Comparison of ENCODE assay signal across 18 cellular contexts in genomic region chr13:110422913-110423688, GRCh38.
DNase-seq lines count a peak whose midpoint lies in the region; ATAC-seq and TF ChIP-seq lines count a peak whose summit lies in the region.
"Had no signal": no experiment of that assay in that cellular context is flagged by ENCODE, and none has a peak within 500 bp of the region (broad histone marks: within the 10 kb centered on the region; RNA-seq: fewer than 3 reads in every experiment).

No MANE protein-coding gene starts in this region.

- ATAC-seq in psoas muscle (no peak), HG03175 (IDR thresholded peaks at IDR 0.05; ENCODE audit: unreplicated experiment) (no peak), natural killer cell (no peak)
- ATAC-seq: effector memory CD8-positive, alpha-beta T cell had no signal

- no peak overlapping the region for H3K4me3 Mint-ChIP-seq in natural killer cell
- H3K4me3 Mint-ChIP-seq: activated T-cell treated with anti-CD3 and anti-CD28 coated beads, Interleukin-2, amount 50 U/mL, for 4 hours; B cell; effector memory CD8-positive, alpha-beta T cell; IgD-negative memory B cell; neural crest cell; T-helper 1 cell treated with Interleukin-12 subunit alpha and Interleukin-12 subunit beta and Interleukin-4 antibody, amounts not matched to agents 30 μg/mL and 1 μg/mL, for 36 hours had no signal

- peaks cover 0 to 52% (median 0%) of the 10 kb centered on the region in 11 experiments; a peak in 7 of 22 replicates for H4K20me1 ChIP-seq in BLaER1 treated with 17β-estradiol and CSF1 and Interleukin-3, amounts not matched to agents 10 nM and 100 nM

- H3K9ac ChIP-seq in BLaER1 treated with 17β-estradiol and CSF1 and Interleukin-3, amounts not matched to agents 10 nM and 100 nM = no peak overlapping the region

- peaks cover 0 to 11% of the 10 kb centered on the region in 2 donors for H3K4me1 Mint-ChIP-seq in natural killer cell
- H3K4me1 Mint-ChIP-seq: B cell, IgD-negative memory B cell had no signal

- no peak overlapping the region for H3K4me3 ChIP-seq in BLaER1 treated with 17β-estradiol and CSF1 and Interleukin-3, amounts not matched to agents 10 nM and 100 nM
- H3K4me3 ChIP-seq in MG63 (no peak overlapping the region), esophagus muscularis mucosa (no peak overlapping the region), psoas muscle (no peak overlapping the region)
- H3K4me3 ChIP-seq: Peyer's patch, tibial nerve had no signal

- H3K27me3 Mint-ChIP-seq in natural killer cell (ENCODE audit: low read depth in 2 of 2) = peaks cover 34 to 77% of the 10 kb centered on the region in 2 donors

- H3K4me2 ChIP-seq in BLaER1 treated with 17β-estradiol and CSF1 and Interleukin-3, amounts not matched to agents 10 nM and 100 nM = peak overlapping the region in 8 of 11 experiments; percentile 56 to 86 (median 69); a peak in 16 of 22 replicates

- no peak for TF ChIP-seq POLR2A in esophagus muscularis mucosa (IDR thresholded peaks at IDR 0.05; ENCODE audit: low read depth)

- DNase-seq in MG63 (peak; percentile 20), esophagus muscularis mucosa (ENCODE audit: extremely low spot score) (no peak), psoas muscle (no peak), hippocampal formation (lab: John Stamatoyannopoulos, UW) (no peak), natural killer cell (no peak), Ammon's horn (ENCODE audit: low spot score) (no peak)
- DNase-seq: activated T-cell treated with anti-CD3 and anti-CD28 coated beads, Interleukin-2, amount 50 U/mL, for 4 hours; effector memory CD8-positive, alpha-beta T cell; NCI-H1694; NCI-H526; Peyer's patch had no signal

- 0 out of 22 replicates have a peak, but pooled peaks cover 0 to 3% (median 0%) of the 10 kb centered on the region in 11 experiments for H3K9me3 ChIP-seq in BLaER1 treated with 17β-estradiol and CSF1 and Interleukin-3, amounts not matched to agents 10 nM and 100 nM (replicated peaks in 1 of 11)
- no peaks in the 10 kb centered on the region for H3K9me3 ChIP-seq in MG63
- H3K9me3 ChIP-seq in esophagus muscularis mucosa = no peaks in the 10 kb centered on the region
- H3K9me3 ChIP-seq in psoas muscle = no peaks in the 10 kb centered on the region
- H3K9me3 ChIP-seq: Peyer's patch, tibial nerve had no signal

- 44% methylated on average over 12 of the region's 12 CpGs for WGBS in esophagus muscularis mucosa
- WGBS in psoas muscle, 3 donors = 54 to 67% (median 54%) methylated on average over 12 of the region's 12 CpGs

- TF ChIP-seq EP300 in esophagus muscularis mucosa (IDR thresholded peaks at IDR 0.05) = no peak

- H3K27ac ChIP-seq in BLaER1 treated with 17β-estradiol and CSF1 and Interleukin-3, amounts not matched to agents 10 nM and 100 nM = no peak overlapping the region
- peak overlapping the region; percentile 60 to 98 (median 78) for H3K27ac ChIP-seq in esophagus muscularis mucosa (replicated peaks in 1 of 4)
- H3K27ac ChIP-seq in psoas muscle = peak overlapping the region; percentile 9

- H3K27me3 ChIP-seq in BLaER1 treated with 17β-estradiol and CSF1 and Interleukin-3, amounts not matched to agents 10 nM and 100 nM = peaks cover 26 to 100% (median 54%) of the 10 kb centered on the region in 11 experiments; a peak in 21 of 22 replicates
- no peaks in the 10 kb centered on the region for H3K27me3 ChIP-seq in MG63
- H3K27me3 ChIP-seq in esophagus muscularis mucosa = no peaks in the 10 kb centered on the region
- no peaks in the 10 kb centered on the region for H3K27me3 ChIP-seq in psoas muscle (ENCODE audit: insufficient read depth in 3 of 3, low read length in 2 of 3)
- H3K27me3 ChIP-seq: Peyer's patch, tibial nerve had no signal

- peaks cover 14 to 51% (median 45%) of the 10 kb centered on the region in 10 experiments; a peak in 19 of 20 replicates for H3K4me1 ChIP-seq in BLaER1 treated with 17β-estradiol and CSF1 and Interleukin-3, amounts not matched to agents 10 nM and 100 nM
- H3K4me1 ChIP-seq in esophagus muscularis mucosa (peaks cover 21 to 86% (median 70%) of the 10 kb centered on the region in 4 donors), psoas muscle (peaks cover 4% of the 10 kb centered on the region)

- no peak overlapping the region for H3K27ac Mint-ChIP-seq in natural killer cell
- H3K27ac Mint-ChIP-seq: B cell; effector memory CD8-positive, alpha-beta T cell; IgD-negative memory B cell; T-helper 1 cell treated with Interleukin-12 subunit alpha and Interleukin-12 subunit beta and Interleukin-4 antibody, amounts not matched to agents 30 μg/mL and 1 μg/mL, for 36 hours had no signal

- TF ChIP-seq CTCF in esophagus muscularis mucosa (IDR thresholded peaks at IDR 0.05) (no peak), psoas muscle (IDR thresholded peaks at IDR 0.05) (no peak), natural killer cell (IDR thresholded peaks at IDR 0.05) (no peak)

- no peaks in the 10 kb centered on the region for H3K36me3 Mint-ChIP-seq in natural killer cell
- H3K36me3 Mint-ChIP-seq: IgD-negative memory B cell had no signal

- no peaks in the 10 kb centered on the region for H3K36me3 ChIP-seq in BLaER1 treated with 17β-estradiol and CSF1 and Interleukin-3, amounts not matched to agents 10 nM and 100 nM
- no peaks in the 10 kb centered on the region for H3K36me3 ChIP-seq in MG63
- peaks cover 0 to 46% (median 34%) of the 10 kb centered on the region in 4 donors for H3K36me3 ChIP-seq in esophagus muscularis mucosa
- peaks cover 0 to 3% of the 10 kb centered on the region in 2 donors for H3K36me3 ChIP-seq in psoas muscle (ENCODE audit: insufficient read depth in 1 of 2, low read depth in 1 of 2)
- H3K36me3 ChIP-seq: Peyer's patch had no signal

- intact Hi-C loops in esophagus muscularis mucosa (cut with DNase I) = no loop called here
- intact Hi-C loops in psoas muscle (cut with DNase I) = no loop called here
- intact Hi-C loops in natural killer cell (cut with micrococcal nuclease) = no loop called here

- H3K9me3 Mint-ChIP-seq in natural killer cell = no peaks in the 10 kb centered on the region
- H3K9me3 Mint-ChIP-seq: activated T-cell treated with anti-CD3 and anti-CD28 coated beads, Interleukin-2, amount 50 U/mL, for 4 hours; effector memory CD8-positive, alpha-beta T cell; IgD-negative memory B cell; neural crest cell; T-helper 1 cell treated with Interleukin-12 subunit alpha and Interleukin-12 subunit beta and Interleukin-4 antibody, amounts not matched to agents 30 μg/mL and 1 μg/mL, for 36 hours had no signal

Comparison
In these comparisons a context has a peak if more than half of its experiments do, and no peak if none do; other contexts are left out.
1. H3K27ac ChIP-seq: peak in esophagus muscularis mucosa (4 of 4) and psoas muscle (single experiment); none in BLaER1 treated with 17β-estradiol and CSF1 and Interleukin-3, amounts not matched to agents 10 nM and 100 nM (0 of 11).